Comparison of ENCODE assay signal across 17 cellular contexts in the genomic region with DNA sequence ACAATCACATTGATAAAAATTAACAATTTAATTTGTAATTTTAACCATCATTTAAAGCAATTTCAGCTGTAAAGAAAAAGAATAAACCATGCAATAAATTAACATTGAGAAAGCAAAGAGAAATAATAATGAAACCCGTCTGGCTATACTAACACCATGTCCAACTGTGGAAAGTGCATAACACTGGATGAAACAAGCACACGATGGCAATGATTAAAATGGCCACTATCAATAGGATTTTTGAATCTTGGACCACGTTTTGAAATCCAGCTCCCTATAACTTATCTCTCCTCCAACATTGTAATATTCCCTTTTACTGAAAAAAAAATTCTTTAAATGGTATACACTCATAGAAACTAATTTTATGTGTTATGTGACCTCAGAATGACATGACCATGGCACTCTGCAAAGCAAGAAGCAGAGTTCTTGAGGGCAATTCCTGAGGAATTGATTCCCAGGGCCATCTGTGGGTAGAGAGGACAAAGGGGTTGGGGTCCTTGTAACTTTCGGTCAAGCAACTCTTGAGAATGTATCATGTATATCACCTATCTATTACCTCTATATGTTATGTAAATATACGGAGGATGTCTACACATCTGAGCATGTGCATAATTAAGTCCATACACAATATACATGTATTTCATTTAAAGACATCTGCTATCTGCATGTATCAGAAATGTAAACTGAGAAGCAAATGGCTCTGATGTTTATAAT. TPM values are rescaled to one million over a fixed set of nuclear protein-coding genes. Genes with fewer than 3 reads are reported as not detected.
DNase-seq lines count a peak whose midpoint lies in the region; ATAC-seq, FAIRE-seq and TF ChIP-seq lines count a peak whose summit lies in the region.
"Had no signal": no experiment of that assay in that cellular context is flagged by ENCODE, and none has a peak within 500 bp of the region (broad histone marks: within the 10 kb centered on the region; RNA-seq: fewer than 3 reads in every experiment).

No MANE protein-coding gene starts in this region.

- H3K27ac Mint-ChIP-seq in Calu3 (ENCODE audit: unreplicated experiment) (peak overlapping the region; percentile 98), mesothelial cell of epicardium (no peak overlapping the region)
- H3K27ac Mint-ChIP-seq: activated naive CD8-positive, alpha-beta T cell; naive B cell had no signal

- H3K9me3 Mint-ChIP-seq in Calu3 (ENCODE audit: low read depth, unreplicated experiment), result no peaks in the 10 kb centered on the region
- H3K9me3 Mint-ChIP-seq in mesothelial cell of epicardium, result no peaks in the 10 kb centered on the region

- FAIRE-seq in urothelium cell line (lab: Jason Lieb, UNC), result no peak

- ATAC-seq in RWPE2 (ENCODE audit: low read depth) (no peak), HG02763 (IDR thresholded peaks at IDR 0.05; ENCODE audit: unreplicated experiment) (no peak), left ventricle myocardium superior (no peak), GM18858 (IDR thresholded peaks at IDR 0.05; ENCODE audit: unreplicated experiment) (no peak)

- no TSS peak for BruUV-seq in Calu3 (replicated peaks; lab: Mats Ljungman, UMichigan)

- H3K27me3 ChIP-seq in RWPE2 (ENCODE audit: insufficient read depth, poor library complexity, severe bottlenecking), result no peaks in the 10 kb centered on the region

- H3K36me3 Mint-ChIP-seq in Calu3 (ENCODE audit: insufficient read depth, unreplicated experiment), result peaks cover 96% of the 10 kb centered on the region
- H3K36me3 Mint-ChIP-seq in mesothelial cell of epicardium, result peaks cover 14% of the 10 kb centered on the region

- intact Hi-C loops in Calu3 (cut with micrococcal nuclease; ENCODE audit: unreplicated experiment), result loop anchor here (2.0 kb wide), 1 partner anchor 169 kb away; no protein-coding TSS in a partner anchor
- intact Hi-C loops in left ventricle myocardium superior (cut with micrococcal nuclease), result no loop called here

- peaks cover 0 to 15% of the 10 kb centered on the region in 2 experiments; a peak in 1 of 3 replicates for H3K36me3 ChIP-seq in HEK293 (ENCODE audit: control insufficient read depth in 2 of 2, insufficient read depth in 1 of 2, low read length in 2 of 2)
- peaks cover 29% of the 10 kb centered on the region for H3K36me3 ChIP-seq in RWPE2 (ENCODE audit: low read depth)
- H3K36me3 ChIP-seq: WERI-Rb-1 had no signal

- peak overlapping the region; percentile 81 for H3K4me3 Mint-ChIP-seq in Calu3 (ENCODE audit: low read depth, unreplicated experiment)
- H3K4me3 Mint-ChIP-seq in mesothelial cell of epicardium, result peak overlapping the region; percentile 65

- H3K27me3 Mint-ChIP-seq in Calu3 (ENCODE audit: unreplicated experiment) (no peaks in the 10 kb centered on the region), mesothelial cell of epicardium (ENCODE audit: low read depth) (peaks cover 91% of the 10 kb centered on the region)

- CTCF ChIA-PET in Calu3 (lab: Charles Lee) (no interaction called here), HEK293 (lab: Yijun Ruan, JAX) (interaction anchor here (0.6 to 2.1 kb wide), 2 partner anchors 283 to 358 kb away, joined by 4 to 6 read pairs; no protein-coding TSS in a partner anchor)

- no peaks in the 10 kb centered on the region for H3K4me1 ChIP-seq in HEK293 (ENCODE audit: control insufficient read depth, insufficient read depth, low read length)
- H3K4me1 ChIP-seq in RWPE2 (ENCODE audit: insufficient read depth, poor library complexity, severe bottlenecking), result peaks cover 24% of the 10 kb centered on the region

- POLR2A ChIA-PET in HEK293 (lab: Yijun Ruan, JAX), result no interaction called here

- peak overlapping the region; percentile 75 for H3K4me3 ChIP-seq in HEK293 (ENCODE audit: low read depth, low read length)
- H3K4me3 ChIP-seq in RWPE2 (ENCODE audit: severe bottlenecking), result peak overlapping the region; percentile 88

- H3K4me1 Mint-ChIP-seq in Calu3 (ENCODE audit: low read depth, unreplicated experiment), result peaks cover 8% of the 10 kb centered on the region
- H3K4me1 Mint-ChIP-seq in mesothelial cell of epicardium, result peaks cover 36% of the 10 kb centered on the region

- H3K27ac ChIP-seq in HEK293 (ENCODE audit: extremely low read depth, low read depth, low read length), result peak overlapping the region; percentile 99
- H3K27ac ChIP-seq in RWPE2 (ENCODE audit: poor library complexity, severe bottlenecking), result peak overlapping the region; percentile 93
- H3K27ac ChIP-seq: WERI-Rb-1 had no signal

- TF ChIP-seq CTCF in Calu3 (IDR thresholded peaks at IDR 0.05; ENCODE audit: unreplicated experiment) (no peak), HEK293 (tag by site-specific recombination; IDR thresholded peaks at IDR 0.05) (no peak), RWPE2 (IDR thresholded peaks at IDR 0.05; ENCODE audit: poor library complexity, severe bottlenecking) (no peak), mesothelial cell of epicardium (IDR thresholded peaks at IDR 0.05; ENCODE audit: unreplicated experiment) (no peak)

- DNase-seq in Calu3 (no peak), RWPE2 (ENCODE audit: low spot score) (no peak), mesothelial cell of epicardium (ENCODE audit: low spot score in 2 of 2, unreplicated experiment in 2 of 2) (no peak), left ventricle myocardium superior (no peak), urothelium cell line (ENCODE audit: low spot score) (no peak)
- DNase-seq: caudate nucleus; IMR-90; kidney glomerular epithelial cell; naive B cell; NCI-H1048; stimulated activated CD8-positive, alpha-beta memory T cell treated with anti-CD3 and anti-CD28 coated beads, Interleukin-4, amount 100 ng/mL, for 48 hours; WERI-Rb-1 had no signal

- H3K9me3 ChIP-seq in HEK293 (ENCODE audit: control insufficient read depth, insufficient read depth, low read depth, low read length) (no peaks in the 10 kb centered on the region), RWPE2 (ENCODE audit: severe bottlenecking) (no peaks in the 10 kb centered on the region)

TF ChIP-seq in HEK293, 187 proteins besides CTCF, POLR2A, EP300 and RAD21:
- TF ChIP-seq ZNF341 (tag by site-specific recombination; IDR thresholded peaks at IDR 0.05; ENCODE audit: low read depth) (no peak), ZNF274 (IDR thresholded peaks at IDR 0.05; ENCODE audit: low read length) (no peak), ZNF274 (tag by site-specific recombination; IDR thresholded peaks at IDR 0.05; ENCODE audit: borderline replicate concordance) (no peak), ZNF600 (tag by site-specific recombination; IDR thresholded peaks at IDR 0.05) (peak; percentile 50; the same call in 1 of the 2 replicates), KLF16 (tag by site-specific recombination; IDR thresholded peaks at IDR 0.05) (no peak), ZBTB17 (tag by site-specific recombination; IDR thresholded peaks at IDR 0.05) (no peak), HOXA7 (CRISPR knock-in tag; IDR thresholded peaks at IDR 0.05; ENCODE audit: borderline replicate concordance) (no peak), IKZF3 (tag by site-specific recombination; IDR thresholded peaks at IDR 0.05) (no peak), ZFP41 (tag by site-specific recombination; IDR thresholded peaks at IDR 0.05; ENCODE audit: borderline replicate concordance) (no peak), ZNF223 (tag by site-specific recombination; IDR thresholded peaks at IDR 0.05) (no peak), ZNF19 (tag by site-specific recombination; IDR thresholded peaks at IDR 0.05; ENCODE audit: low read depth) (no peak), ZNF664 (tag by site-specific recombination; IDR thresholded peaks at IDR 0.05) (peak; percentile 41; the same call in 1 of the 2 replicates)
- TF ChIP-seq, protein P1, sequence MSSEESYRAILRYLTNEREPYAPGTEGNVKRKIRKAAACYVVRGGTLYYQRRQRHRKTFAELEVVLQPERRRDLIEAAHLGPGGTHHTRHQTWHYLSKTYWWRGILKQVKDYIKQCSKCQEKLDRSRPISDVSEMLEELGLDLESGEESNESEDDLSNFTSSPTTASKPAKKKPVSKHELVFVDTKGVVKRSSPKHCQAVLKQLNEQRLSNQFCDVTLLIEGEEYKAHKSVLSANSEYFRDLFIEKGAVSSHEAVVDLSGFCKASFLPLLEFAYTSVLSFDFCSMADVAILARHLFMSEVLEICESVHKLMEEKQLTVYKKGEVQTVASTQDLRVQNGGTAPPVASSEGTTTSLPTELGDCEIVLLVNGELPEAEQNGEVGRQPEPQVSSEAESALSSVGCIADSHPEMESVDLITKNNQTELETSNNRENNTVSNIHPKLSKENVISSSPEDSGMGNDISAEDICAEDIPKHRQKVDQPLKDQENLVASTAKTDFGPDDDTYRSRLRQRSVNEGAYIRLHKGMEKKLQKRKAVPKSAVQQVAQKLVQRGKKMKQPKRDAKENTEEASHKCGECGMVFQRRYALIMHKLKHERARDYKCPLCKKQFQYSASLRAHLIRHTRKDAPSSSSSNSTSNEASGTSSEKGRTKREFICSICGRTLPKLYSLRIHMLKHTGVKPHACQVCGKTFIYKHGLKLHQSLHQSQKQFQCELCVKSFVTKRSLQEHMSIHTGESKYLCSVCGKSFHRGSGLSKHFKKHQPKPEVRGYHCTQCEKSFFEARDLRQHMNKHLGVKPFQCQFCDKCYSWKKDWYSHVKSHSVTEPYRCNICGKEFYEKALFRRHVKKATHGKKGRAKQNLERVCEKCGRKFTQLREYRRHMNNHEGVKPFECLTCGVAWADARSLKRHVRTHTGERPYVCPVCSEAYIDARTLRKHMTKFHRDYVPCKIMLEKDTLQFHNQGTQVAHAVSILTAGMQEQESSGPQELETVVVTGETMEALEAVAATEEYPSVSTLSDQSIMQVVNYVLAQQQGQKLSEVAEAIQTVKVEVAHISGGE (tag by site-specific recombination; conservative IDR thresholded peaks at IDR 0.05; ENCODE audit: low read depth), result no peak
- TF ChIP-seq, protein P2, sequence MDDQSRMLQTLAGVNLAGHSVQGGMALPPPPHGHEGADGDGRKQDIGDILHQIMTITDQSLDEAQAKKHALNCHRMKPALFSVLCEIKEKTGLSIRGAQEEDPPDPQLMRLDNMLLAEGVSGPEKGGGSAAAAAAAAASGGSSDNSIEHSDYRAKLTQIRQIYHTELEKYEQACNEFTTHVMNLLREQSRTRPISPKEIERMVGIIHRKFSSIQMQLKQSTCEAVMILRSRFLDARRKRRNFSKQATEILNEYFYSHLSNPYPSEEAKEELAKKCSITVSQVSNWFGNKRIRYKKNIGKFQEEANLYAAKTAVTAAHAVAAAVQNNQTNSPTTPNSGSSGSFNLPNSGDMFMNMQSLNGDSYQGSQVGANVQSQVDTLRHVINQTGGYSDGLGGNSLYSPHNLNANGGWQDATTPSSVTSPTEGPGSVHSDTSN (CRISPR knock-in tag; IDR thresholded peaks at IDR 0.05), result no peak

RNA-seq across cellular contexts. Expression of a gene that starts 4.8 kb away (rescaled TPM):
- 108 and 131 TPM in 2 replicates for total RNA-seq in Calu3 (2022)
- 19.3 to 21.8 TPM (median 19.7 TPM) in 3 replicates for total RNA-seq in mesothelial cell of epicardium
- not detected for total RNA-seq in left ventricle myocardium superior
- total RNA-seq: G401 had no signal

RNA-seq across cellular contexts. Expression of a gene that starts 5.2 kb away (rescaled TPM):
- total RNA-seq in Calu3 (2022) (13.4 and 13.8 TPM in 2 replicates), mesothelial cell of epicardium (2.7 to 3.5 TPM (median 2.8 TPM) in 3 replicates), left ventricle myocardium superior (not detected)
- total RNA-seq: G401 had no signal

Comparison
In these comparisons a context has a peak if more than half of its experiments do, and no peak if none do; other contexts are left out.
1. RNA of a gene that starts 4.8 kb away (total RNA-seq): 108 to 131 TPM in Calu3 and 19.3 to 21.8 TPM in mesothelial cell of epicardium; not detected in left ventricle myocardium superior (single experiment); every median in the first group is over 10 times any median in the second.